8 cellular contexts compared by ENCODE assay signal in the genomic region with DNA sequence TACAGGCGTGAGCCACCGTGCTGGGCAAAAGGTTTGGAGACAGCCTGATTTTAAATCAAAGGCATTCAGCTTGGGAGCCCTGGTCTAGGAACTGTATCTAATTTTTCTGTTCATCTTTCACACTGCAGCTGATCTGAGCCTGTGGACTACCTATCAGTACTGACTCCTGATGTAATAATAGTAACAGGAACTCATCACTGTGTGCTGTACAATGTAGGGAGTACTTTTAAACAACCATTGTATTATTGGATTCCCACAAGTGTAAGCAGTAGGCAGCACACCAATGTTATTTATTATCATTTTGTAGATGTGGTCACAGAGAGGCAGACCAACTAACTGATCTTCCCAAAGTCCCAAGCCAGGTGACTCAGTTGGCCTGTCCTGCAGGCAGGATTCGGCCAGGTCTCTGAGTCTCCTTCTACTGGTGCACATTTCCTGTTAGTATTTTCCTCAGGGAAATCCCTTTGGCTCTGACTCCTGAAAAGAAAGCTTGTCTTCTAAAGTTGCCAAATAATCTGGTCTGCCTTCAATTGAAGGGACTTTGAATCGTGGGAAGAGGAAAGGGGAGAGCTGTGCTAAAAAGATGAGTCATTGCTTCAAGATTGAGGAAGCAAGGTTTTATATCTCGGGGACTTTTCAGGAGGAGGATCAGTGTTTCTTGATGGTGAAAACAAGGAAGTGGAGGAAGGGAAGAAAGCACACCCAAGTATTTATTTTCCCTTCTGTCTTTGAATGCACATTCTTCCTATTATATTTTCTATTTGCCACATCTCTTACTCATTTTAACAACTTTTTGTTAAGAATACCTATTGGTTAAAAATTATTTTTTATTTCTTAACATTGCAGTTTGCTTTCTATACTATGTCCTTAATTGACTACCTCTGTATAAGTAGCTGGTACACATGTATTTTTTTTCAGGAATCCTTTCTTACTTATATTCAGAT. TPM values are rescaled to one million over a fixed set of nuclear protein-coding genes. Genes with fewer than 3 reads are reported as not detected.
DNase-seq lines count a peak whose midpoint lies in the region; ATAC-seq and TF ChIP-seq lines count a peak whose summit lies in the region.

No MANE protein-coding gene starts in this region.

- POLR2A ChIA-PET in activated B cell treated with CpG ODN at 0.5 μM for 24 hours (lab: Charles Lee) = interaction anchor here (0.6 to 3.0 kb wide), 10 partner anchors 8 to 132 kb away, joined by 3 to 29 read pairs (median 4); no protein-coding TSS in a partner anchor

- CTCF ChIA-PET in activated B cell treated with CpG ODN at 0.5 μM for 24 hours (lab: Charles Lee) = interaction anchor here (1.0 to 1.4 kb wide), 2 partner anchors 9 to 11 kb away, joined by 3 to 4 read pairs; no protein-coding TSS in a partner anchor

- no peak for TF ChIP-seq CTCF in activated B cell treated with CpG ODN at 0.5 μM for 24 hours (IDR thresholded peaks at IDR 0.05)

- H3K27me3 Mint-ChIP-seq in activated naive CD4-positive, alpha-beta T cell treated with anti-CD3 and anti-CD28 coated beads, Interleukin-2, amount 50 U/mL, for 24 hours = no peaks in the 10 kb centered on the region
- H3K27me3 Mint-ChIP-seq in activated B cell treated with CpG ODN at 0.5 μM for 24 hours = no peaks in the 10 kb centered on the region

- H3K9me3 Mint-ChIP-seq in activated naive CD4-positive, alpha-beta T cell treated with anti-CD3 and anti-CD28 coated beads, Interleukin-2, amount 50 U/mL, for 24 hours = no peaks in the 10 kb centered on the region
- peaks cover 5% of the 10 kb centered on the region for H3K9me3 Mint-ChIP-seq in activated B cell treated with CpG ODN at 0.5 μM for 24 hours
- peaks cover 5% of the 10 kb centered on the region for H3K9me3 Mint-ChIP-seq in stimulated activated effector memory CD8-positive, alpha-beta T cell treated with anti-CD3 and anti-CD28 coated beads, Interleukin-12 subunit alpha, Interleukin-12 subunit beta, amount 100 ng/mL, for 72 hours

- DNase-seq in activated naive CD4-positive, alpha-beta T cell treated with anti-CD3 and anti-CD28 coated beads, Interleukin-2, amount 50 U/mL, for 16 hours = no peak
- DNase-seq in activated B cell treated with CpG ODN at 0.5 μM for 24 hours (no peak), Right ventricle myocardium superior (no peak), posterior vena cava (ENCODE audit: low spot score) (no peak)
- no peak for DNase-seq in stimulated activated effector memory CD8-positive, alpha-beta T cell treated with anti-CD3 and anti-CD28 coated beads, Interleukin-12 subunit alpha, Interleukin-12 subunit beta, amount 100 ng/mL, for 72 hours (ENCODE audit: low spot score in 2 of 2)
- no peak for DNase-seq in activated CD4-positive, alpha-beta T cell treated with anti-CD3 and anti-CD28 coated beads for 48 hours
- no peak for DNase-seq in stimulated activated CD4-positive, alpha-beta T cell treated with anti-CD3 and anti-CD28 coated beads, Interleukin-4, amount 100 ng/mL, for 24 hours

- H3K4me1 Mint-ChIP-seq in activated naive CD4-positive, alpha-beta T cell treated with anti-CD3 and anti-CD28 coated beads, Interleukin-2, amount 50 U/mL, for 24 hours = peaks cover 44% of the 10 kb centered on the region
- H3K4me1 Mint-ChIP-seq in activated B cell treated with CpG ODN at 0.5 μM for 24 hours = peaks cover 70% of the 10 kb centered on the region
- peaks cover 56% of the 10 kb centered on the region for H3K4me1 Mint-ChIP-seq in stimulated activated effector memory CD8-positive, alpha-beta T cell treated with anti-CD3 and anti-CD28 coated beads, Interleukin-12 subunit alpha, Interleukin-12 subunit beta, amount 100 ng/mL, for 72 hours

- no peaks in the 10 kb centered on the region for H3K36me3 Mint-ChIP-seq in activated naive CD4-positive, alpha-beta T cell treated with anti-CD3 and anti-CD28 coated beads, Interleukin-2, amount 50 U/mL, for 24 hours
- no peaks in the 10 kb centered on the region for H3K36me3 Mint-ChIP-seq in activated B cell treated with CpG ODN at 0.5 μM for 24 hours (ENCODE audit: low read depth)
- no peaks in the 10 kb centered on the region for H3K36me3 Mint-ChIP-seq in stimulated activated effector memory CD8-positive, alpha-beta T cell treated with anti-CD3 and anti-CD28 coated beads, Interleukin-12 subunit alpha, Interleukin-12 subunit beta, amount 100 ng/mL, for 72 hours

- ATAC-seq in activated B cell treated with CpG ODN at 0.5 μM for 24 hours (ENCODE audit: low read depth) = peak; percentile 43
- peak; percentile 68 for ATAC-seq in Right ventricle myocardium superior (ENCODE audit: poor library complexity)
- no peak for ATAC-seq in stimulated activated effector memory CD8-positive, alpha-beta T cell treated with anti-CD3 and anti-CD28 coated beads, Interleukin-12 subunit alpha, Interleukin-12 subunit beta, amount 100 ng/mL, for 72 hours

- peak overlapping the region; percentile 68 for H3K27ac Mint-ChIP-seq in activated naive CD4-positive, alpha-beta T cell treated with anti-CD3 and anti-CD28 coated beads, Interleukin-2, amount 50 U/mL, for 24 hours
- peak overlapping the region; percentile 80 for H3K27ac Mint-ChIP-seq in activated B cell treated with CpG ODN at 0.5 μM for 24 hours
- peak overlapping the region; percentile 49 for H3K27ac Mint-ChIP-seq in stimulated activated effector memory CD8-positive, alpha-beta T cell treated with anti-CD3 and anti-CD28 coated beads, Interleukin-12 subunit alpha, Interleukin-12 subunit beta, amount 100 ng/mL, for 72 hours

- peak overlapping the region; percentile 39 for H3K4me3 Mint-ChIP-seq in activated naive CD4-positive, alpha-beta T cell treated with anti-CD3 and anti-CD28 coated beads, Interleukin-2, amount 50 U/mL, for 24 hours
- H3K4me3 Mint-ChIP-seq in activated B cell treated with CpG ODN at 0.5 μM for 24 hours = peak overlapping the region; percentile 73
- peak overlapping the region; percentile 16 for H3K4me3 Mint-ChIP-seq in stimulated activated effector memory CD8-positive, alpha-beta T cell treated with anti-CD3 and anti-CD28 coated beads, Interleukin-12 subunit alpha, Interleukin-12 subunit beta, amount 100 ng/mL, for 72 hours

- intact Hi-C loops in activated B cell treated with CpG ODN at 0.5 μM for 24 hours (cut with micrococcal nuclease) (loop anchor here (1.0 kb wide), 4 partner anchors 9 to 131 kb away; a partner anchor contains a TSS), Right ventricle myocardium superior (cut with DNase I) (no loop called here), posterior vena cava (cut with DNase I) (no loop called here)

RNA-seq across cellular contexts. Expression of a gene that starts 14.6 kb away (rescaled TPM):
- total RNA-seq in activated B cell treated with CpG ODN at 0.5 μM for 24 hours (60.5 and 65.6 TPM in 2 replicates), Right ventricle myocardium superior (99.9 TPM), posterior vena cava (10 to 100 TPM; 71.4 to 72.7 TPM)

Comparison
In these comparisons a context has a peak if more than half of its experiments do, and no peak if none do; other contexts are left out.
1. H3K4me3 Mint-ChIP-seq: peak in every context shown above with its lines; median percentile 73 in activated B cell treated with CpG ODN at 0.5 μM for 24 hours; 39 in activated naive CD4-positive, alpha-beta T cell treated with anti-CD3 and anti-CD28 coated beads, Interleukin-2, amount 50 U/mL, for 24 hours; 16 in stimulated activated effector memory CD8-positive, alpha-beta T cell treated with anti-CD3 and anti-CD28 coated beads, Interleukin-12 subunit alpha, Interleukin-12 subunit beta, amount 100 ng/mL, for 72 hours.